Comparison of ENCODE assay signal across 9 cellular contexts in the genomic region with DNA sequence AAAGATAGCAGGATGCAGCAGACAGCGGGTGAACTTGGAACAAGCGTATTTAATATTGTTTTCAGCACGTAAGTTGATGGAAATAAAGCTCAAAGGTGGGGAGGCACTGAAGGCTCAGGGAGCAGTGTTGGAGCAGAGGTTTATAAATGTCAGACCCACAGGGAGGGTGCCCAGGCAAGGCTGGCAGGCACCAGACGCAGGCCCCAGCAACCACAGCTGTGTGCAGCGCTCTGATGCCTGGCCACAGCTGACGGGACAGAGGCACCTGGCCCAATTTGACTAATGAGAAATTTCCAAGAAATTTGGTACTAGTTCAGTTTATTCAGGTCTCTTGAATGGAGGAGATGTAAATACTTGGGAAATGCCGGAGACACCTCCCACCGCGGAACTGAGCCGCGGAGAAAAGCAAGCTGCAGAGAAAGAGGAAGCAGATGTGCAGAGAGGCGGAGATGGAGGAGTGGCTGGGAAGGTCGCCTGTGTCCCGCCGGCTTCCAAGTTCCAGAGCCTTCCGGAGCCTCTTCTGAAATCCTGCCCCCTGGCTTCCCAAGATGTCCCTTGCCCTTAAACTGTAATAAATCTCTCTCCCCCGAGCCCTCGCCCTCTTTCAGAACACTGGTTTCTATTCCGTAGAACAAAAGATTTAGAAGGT. TPM values are rescaled to one million over a fixed set of nuclear protein-coding genes. Genes with fewer than 3 reads are reported as not detected.
A peak's percentile ranks its signal among the peaks of the same experiment; 100 is the strongest.
DNase-seq lines count a peak whose midpoint lies in the region; ATAC-seq, FAIRE-seq and TF ChIP-seq lines count a peak whose summit lies in the region.
"Had no signal": no experiment of that assay in that cellular context is flagged by ENCODE, and none has a peak within 500 bp of the region (broad histone marks: within the 10 kb centered on the region; RNA-seq: fewer than 3 reads in every experiment).

No MANE protein-coding gene starts in this region.

- 77% methylated on average over 19 of the region's 19 CpGs for WGBS in SK-N-SH (ENCODE audit: low lambda C conversion rate)

- TF ChIP-seq RAD21 in SK-N-SH (IDR thresholded peaks at IDR 0.05; ENCODE audit: low read length): no peak

- H3K9me2 ChIP-seq in DOHH2 (replicated peaks; ENCODE audit: control insufficient read depth, low read length): no peaks in the 10 kb centered on the region
- H3K9me2 ChIP-seq in SK-N-SH: no peaks in the 10 kb centered on the region

- ATAC-seq in GM21619 (IDR thresholded peaks at IDR 0.05; ENCODE audit: unreplicated experiment): no peak
- no peak for ATAC-seq in HG03469 (IDR thresholded peaks at IDR 0.05; ENCODE audit: unreplicated experiment)

- no peak overlapping the region for H3K9ac ChIP-seq in SK-N-SH
- H3K9ac ChIP-seq: KMS-11 had no signal

- peak overlapping the region; percentile 43 for H3K4me2 ChIP-seq in DOHH2 (ENCODE audit: low read length)
- H3K4me2 ChIP-seq in osteoblast (ENCODE audit: insufficient read depth, low read length): peak overlapping the region; percentile 85
- H3K4me2 ChIP-seq in SK-N-SH: no peak overlapping the region
- H3K4me2 ChIP-seq: KMS-11 had no signal

- FAIRE-seq in frontal cortex (lab: Jason Lieb, UNC): no peak

- no peaks in the 10 kb centered on the region for H3K9me3 ChIP-seq in DOHH2 (ENCODE audit: control insufficient read depth, insufficient read depth, low read length)
- no peaks in the 10 kb centered on the region for H3K9me3 ChIP-seq in osteoblast (ENCODE audit: low read depth, low read length)
- no peaks in the 10 kb centered on the region for H3K9me3 ChIP-seq in SK-N-SH

- POLR2A ChIA-PET in SK-N-SH (lab: Yijun Ruan, JAX): no interaction called here

- H3K27ac ChIP-seq in DOHH2 (ENCODE audit: low read depth, low read length) (no peak overlapping the region), osteoblast (ENCODE audit: low read depth, low read length) (no peak overlapping the region), SK-N-SH (ENCODE audit: low read depth in 2 of 2, low read length in 1 of 2) (no peak overlapping the region)
- H3K27ac ChIP-seq: KMS-11 had no signal

- H3K36me3 ChIP-seq in DOHH2 (ENCODE audit: control insufficient read depth, low read length) (no peaks in the 10 kb centered on the region), osteoblast (ENCODE audit: insufficient read depth, low read length) (no peaks in the 10 kb centered on the region), SK-N-SH (replicated peaks in 1 of 2; ENCODE audit: control insufficient read depth in 1 of 2, insufficient read depth in 2 of 2, low read length in 1 of 2) (no peaks in the 10 kb centered on the region)

- TF ChIP-seq EP300 in SK-N-SH (IDR thresholded peaks at IDR 0.05; ENCODE audit: borderline replicate concordance in 1 of 2, low read depth in 1 of 2, low read length in 1 of 2): no peak

- no peaks in the 10 kb centered on the region for H4K20me1 ChIP-seq in DOHH2 (ENCODE audit: control insufficient read depth, insufficient read depth, low read depth, low read length)
- H4K20me1 ChIP-seq in osteoblast (ENCODE audit: insufficient read depth, low read length): no peaks in the 10 kb centered on the region
- H4K20me1 ChIP-seq in SK-N-SH (ENCODE audit: insufficient read depth): no peaks in the 10 kb centered on the region

- TF ChIP-seq CTCF in DOHH2 (IDR thresholded peaks at IDR 0.05; ENCODE audit: low read depth, low read length, poor library complexity, severe bottlenecking) (no peak), osteoblast (IDR thresholded peaks at IDR 0.05; ENCODE audit: extremely low read depth, low read depth, low read length) (peak; percentile 12), SK-N-SH (IDR thresholded peaks at IDR 0.05) (no peak)

- peaks cover 7% of the 10 kb centered on the region for H3K4me1 ChIP-seq in DOHH2 (ENCODE audit: control insufficient read depth, low read length)
- peaks cover 8% of the 10 kb centered on the region for H3K4me1 ChIP-seq in osteoblast (ENCODE audit: insufficient read depth, low read length)
- H3K4me1 ChIP-seq in SK-N-SH (ENCODE audit: control insufficient read depth in 1 of 2, insufficient read depth in 2 of 2, low read depth in 1 of 2, low read length in 1 of 2): peaks cover 0 to 6% of the 10 kb centered on the region in 2 experiments; a peak in 1 of 4 replicates

- DNase-seq in NCI-H2227 treated with DMSO at 0.1 percent for 48 hours (lab: John Stamatoyannopoulos, UW) (peak; percentile 53), frontal cortex (ENCODE audit: low spot score in 2 of 2) (peak; percentile 31 to 63), osteoblast (ENCODE audit: insufficient read length, low spot score, missing footprints) (no peak), SK-N-SH (no peak), midbrain (lab: John Stamatoyannopoulos, UW) (no peak)

- CTCF ChIA-PET in SK-N-SH (lab: Yijun Ruan, JAX): interaction anchor here (1.1 kb wide), 1 partner anchor 34 kb away, joined by 3 read pairs; no protein-coding TSS in a partner anchor

- H3K4me3 ChIP-seq in DOHH2 (ENCODE audit: low read length) (0 out of 2 replicates have a peak overlapping the region, but pooled peaks have one; percentile 5), osteoblast (ENCODE audit: insufficient read depth, low read length) (peak overlapping the region; percentile 67), SK-N-SH (ENCODE audit: low read depth in 2 of 2, low read length in 1 of 2) (no peak overlapping the region)

- peak overlapping the region; percentile 89 for H2AFZ ChIP-seq in osteoblast (ENCODE audit: low read length)
- no peak overlapping the region for H2AFZ ChIP-seq in SK-N-SH (ENCODE audit: low read depth)

- H3K27me3 ChIP-seq in DOHH2 (ENCODE audit: control insufficient read depth, low read length) (0 out of 2 replicates have a peak, but pooled peaks cover 4% of the 10 kb centered on the region), osteoblast (ENCODE audit: insufficient read depth, low read length) (peaks cover 5% of the 10 kb centered on the region), SK-N-SH (ENCODE audit: insufficient read depth) (peaks cover 6% of the 10 kb centered on the region)

- H3K79me2 ChIP-seq in DOHH2 (ENCODE audit: control insufficient read depth, low read length) (no peaks in the 10 kb centered on the region), osteoblast (ENCODE audit: insufficient read depth, low read length) (no peaks in the 10 kb centered on the region), SK-N-SH (ENCODE audit: insufficient read depth) (no peaks in the 10 kb centered on the region)

- no peaks in the 10 kb centered on the region for H3F3A ChIP-seq in DOHH2 (ENCODE audit: control insufficient read depth, insufficient read depth)
- peaks cover 10% of the 10 kb centered on the region for H3F3A ChIP-seq in SK-N-SH (replicated peaks; ENCODE audit: insufficient read depth)

TF ChIP-seq in SK-N-SH, 30 proteins besides CTCF, POLR2A, EP300 and RAD21 (continues in another document):
- no peak for TF ChIP-seq GATA2 (CRISPR knock-in tag; IDR thresholded peaks at IDR 0.05)
- TF ChIP-seq, protein P1, sequence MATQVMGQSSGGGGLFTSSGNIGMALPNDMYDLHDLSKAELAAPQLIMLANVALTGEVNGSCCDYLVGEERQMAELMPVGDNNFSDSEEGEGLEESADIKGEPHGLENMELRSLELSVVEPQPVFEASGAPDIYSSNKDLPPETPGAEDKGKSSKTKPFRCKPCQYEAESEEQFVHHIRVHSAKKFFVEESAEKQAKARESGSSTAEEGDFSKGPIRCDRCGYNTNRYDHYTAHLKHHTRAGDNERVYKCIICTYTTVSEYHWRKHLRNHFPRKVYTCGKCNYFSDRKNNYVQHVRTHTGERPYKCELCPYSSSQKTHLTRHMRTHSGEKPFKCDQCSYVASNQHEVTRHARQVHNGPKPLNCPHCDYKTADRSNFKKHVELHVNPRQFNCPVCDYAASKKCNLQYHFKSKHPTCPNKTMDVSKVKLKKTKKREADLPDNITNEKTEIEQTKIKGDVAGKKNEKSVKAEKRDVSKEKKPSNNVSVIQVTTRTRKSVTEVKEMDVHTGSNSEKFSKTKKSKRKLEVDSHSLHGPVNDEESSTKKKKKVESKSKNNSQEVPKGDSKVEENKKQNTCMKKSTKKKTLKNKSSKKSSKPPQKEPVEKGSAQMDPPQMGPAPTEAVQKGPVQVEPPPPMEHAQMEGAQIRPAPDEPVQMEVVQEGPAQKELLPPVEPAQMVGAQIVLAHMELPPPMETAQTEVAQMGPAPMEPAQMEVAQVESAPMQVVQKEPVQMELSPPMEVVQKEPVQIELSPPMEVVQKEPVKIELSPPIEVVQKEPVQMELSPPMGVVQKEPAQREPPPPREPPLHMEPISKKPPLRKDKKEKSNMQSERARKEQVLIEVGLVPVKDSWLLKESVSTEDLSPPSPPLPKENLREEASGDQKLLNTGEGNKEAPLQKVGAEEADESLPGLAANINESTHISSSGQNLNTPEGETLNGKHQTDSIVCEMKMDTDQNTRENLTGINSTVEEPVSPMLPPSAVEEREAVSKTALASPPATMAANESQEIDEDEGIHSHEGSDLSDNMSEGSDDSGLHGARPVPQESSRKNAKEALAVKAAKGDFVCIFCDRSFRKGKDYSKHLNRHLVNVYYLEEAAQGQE (IDR thresholded peaks at IDR 0.05; ENCODE audit: low read depth, low read length): no peak
- no peak for TF ChIP-seq TAF1 (IDR thresholded peaks at IDR 0.05; ENCODE audit: borderline replicate concordance, low read depth, low read length)
- no peak for TF ChIP-seq EZH2phosphoT487 (IDR thresholded peaks at IDR 0.05; ENCODE audit: borderline replicate concordance, low read depth)
- no peak for TF ChIP-seq ELF1 (IDR thresholded peaks at IDR 0.05)
- TF ChIP-seq, protein P2, sequence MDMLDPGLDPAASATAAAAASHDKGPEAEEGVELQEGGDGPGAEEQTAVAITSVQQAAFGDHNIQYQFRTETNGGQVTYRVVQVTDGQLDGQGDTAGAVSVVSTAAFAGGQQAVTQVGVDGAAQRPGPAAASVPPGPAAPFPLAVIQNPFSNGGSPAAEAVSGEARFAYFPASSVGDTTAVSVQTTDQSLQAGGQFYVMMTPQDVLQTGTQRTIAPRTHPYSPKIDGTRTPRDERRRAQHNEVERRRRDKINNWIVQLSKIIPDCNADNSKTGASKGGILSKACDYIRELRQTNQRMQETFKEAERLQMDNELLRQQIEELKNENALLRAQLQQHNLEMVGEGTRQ (IDR thresholded peaks at IDR 0.05; ENCODE audit: borderline replicate concordance, low read depth, low read length): no peak
- no peak for TF ChIP-seq RFX5 (IDR thresholded peaks at IDR 0.05; ENCODE audit: low read length)
- no peak for TF ChIP-seq FOXM1 (IDR thresholded peaks at IDR 0.05; ENCODE audit: low read depth)

RNA-seq across cellular contexts. Expression of gene PLXNA4, which starts 38.3 kb away (rescaled TPM):
- 67.7 TPM for total RNA-seq in frontal cortex
- 4.3 and 6.5 TPM in 2 replicates for total RNA-seq in osteoblast
- 2.4 and 3.0 TPM in 2 replicates for polyA plus RNA-seq in SK-N-SH (2012; rRNA removed)
- polyA plus RNA-seq in SK-N-SH (2012; cell fraction: cytosol; rRNA removed): 1.9 and 3.1 TPM in 2 replicates
- polyA plus RNA-seq in SK-N-SH (2012; cell fraction: nucleus; rRNA removed): 3.4 and 4.0 TPM in 2 replicates

Comparison
In these comparisons a context has a peak if more than half of its experiments do, and no peak if none do; other contexts are left out.
1. H3K4me3 ChIP-seq: peak in DOHH2 (single experiment) and osteoblast (single experiment); none in SK-N-SH (0 of 2).
2. DNase-seq: peak in NCI-H2227 treated with DMSO at 0.1 percent for 48 hours (single experiment) and frontal cortex (2 of 2); none in osteoblast (single experiment), SK-N-SH (single experiment) and midbrain (single experiment).